Comparison of ENCODE assay signal across 10 cellular contexts in the genomic region with DNA sequence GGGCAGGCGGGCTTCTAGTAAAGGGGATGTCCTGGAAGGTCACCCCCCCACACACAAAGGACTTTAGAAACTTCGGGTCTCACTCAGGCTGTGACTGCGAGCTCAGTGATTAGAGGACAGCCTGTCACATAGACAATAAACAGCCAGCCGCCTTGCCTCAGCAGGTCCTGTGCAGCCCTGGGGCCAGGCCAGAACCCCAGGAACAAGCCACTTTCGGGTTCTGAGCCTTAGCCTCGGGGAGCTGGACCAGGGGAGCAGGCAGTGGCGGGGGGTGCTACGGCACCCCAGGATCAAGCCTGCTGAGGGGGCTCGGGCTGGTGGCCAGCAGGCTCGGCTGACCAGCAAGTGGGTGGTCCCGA. TPM values are rescaled to one million over a fixed set of nuclear protein-coding genes. Genes with fewer than 3 reads are reported as not detected.
DNase-seq lines count a peak whose midpoint lies in the region; ATAC-seq and TF ChIP-seq lines count a peak whose summit lies in the region.
"Had no signal": no experiment of that assay in that cellular context is flagged by ENCODE, and none has a peak within 500 bp of the region (broad histone marks: within the 10 kb centered on the region; RNA-seq: fewer than 3 reads in every experiment).

No MANE protein-coding gene starts in this region.

- H3K4me2 ChIP-seq in DND-41 (ENCODE audit: insufficient read depth, low read length), result peak overlapping the region; percentile 88

- H3K27ac ChIP-seq in DND-41 (ENCODE audit: low read length) (peak overlapping the region; percentile 58; the same call in 1 of the 2 replicates), coronary artery (peak overlapping the region in 1 of 2 donors; percentile 68), gastrocnemius medialis (peak overlapping the region in 3 of 4 donors; percentile 1 to 41 (median 30))

- H4K20me1 ChIP-seq in DND-41 (ENCODE audit: insufficient read depth, low read length), result peaks cover 26% of the 10 kb centered on the region

- H3K27me3 ChIP-seq in DND-41 (ENCODE audit: insufficient read depth, low read length, poor library complexity) (no peaks in the 10 kb centered on the region), kidney epithelial cell (ENCODE audit: control insufficient read depth, insufficient read depth, low read length) (peaks cover 17% of the 10 kb centered on the region), gastrocnemius medialis (peaks cover 16 to 19% (median 19%) of the 10 kb centered on the region in 3 donors)

- no peak overlapping the region for H3K27ac Mint-ChIP-seq in activated CD8-positive, alpha-beta T cell treated with anti-CD3 and anti-CD28 coated beads, Interleukin-2, amount 10 ng/mL, durations not matched to agents 7 days and 5 days
- H3K27ac Mint-ChIP-seq: activated CD8-positive, alpha-beta memory T cell treated with anti-CD3 and anti-CD28 coated beads, Interleukin-2, amount 10 ng/mL, durations not matched to agents 7 days and 5 days had no signal

- H3K4me3 Mint-ChIP-seq in activated CD8-positive, alpha-beta T cell treated with anti-CD3 and anti-CD28 coated beads, Interleukin-2, amount 10 ng/mL, durations not matched to agents 7 days and 5 days, result no peak overlapping the region
- H3K4me3 Mint-ChIP-seq: activated CD8-positive, alpha-beta memory T cell treated with anti-CD3 and anti-CD28 coated beads, Interleukin-2, amount 10 ng/mL, durations not matched to agents 7 days and 5 days had no signal

- H3K9ac ChIP-seq in DND-41 (ENCODE audit: low read depth, low read length), result peak overlapping the region; percentile 83

- peaks cover 41% of the 10 kb centered on the region for H3K27me3 Mint-ChIP-seq in activated CD8-positive, alpha-beta T cell treated with anti-CD3 and anti-CD28 coated beads, Interleukin-2, amount 10 ng/mL, durations not matched to agents 7 days and 5 days (ENCODE audit: low read depth)

- CTCF ChIA-PET in activated CD8-positive, alpha-beta T cell treated with anti-CD3 and anti-CD28 coated beads, Interleukin-2, amount 10 ng/mL, durations not matched to agents 7 days and 5 days (lab: Charles Lee), result no interaction called here

- POLR2A ChIA-PET in activated CD8-positive, alpha-beta T cell treated with anti-CD3 and anti-CD28 coated beads, Interleukin-2, amount 10 ng/mL, durations not matched to agents 7 days and 5 days (lab: Charles Lee), result no interaction called here

- DNase-seq in DND-41 (no peak), coronary artery (ENCODE audit: low spot score) (no peak), kidney epithelial cell (ENCODE audit: low read depth) (no peak), gastrocnemius medialis (no peak)
- no peak for DNase-seq in activated CD8-positive, alpha-beta T cell treated with anti-CD3 and anti-CD28 coated beads, Interleukin-2, amount 10 ng/mL, durations not matched to agents 7 days and 5 days
- DNase-seq: activated CD8-positive, alpha-beta memory T cell treated with anti-CD3 and anti-CD28 coated beads, Interleukin-2, amount 10 ng/mL, durations not matched to agents 7 days and 5 days had no signal

- H3K9me3 Mint-ChIP-seq in activated CD8-positive, alpha-beta T cell treated with anti-CD3 and anti-CD28 coated beads, Interleukin-2, amount 10 ng/mL, durations not matched to agents 7 days and 5 days (ENCODE audit: insufficient read depth), result peaks cover 21% of the 10 kb centered on the region

- H3K36me3 Mint-ChIP-seq in activated CD8-positive, alpha-beta T cell treated with anti-CD3 and anti-CD28 coated beads, Interleukin-2, amount 10 ng/mL, durations not matched to agents 7 days and 5 days (ENCODE audit: low read depth), result peaks cover 3% of the 10 kb centered on the region

- intact Hi-C loops in gastrocnemius medialis (cut with DNase I; ENCODE audit: low total_unique reads), result no loop called here

- no peak for TF ChIP-seq POLR2A in gastrocnemius medialis (IDR thresholded peaks at IDR 0.05)

- in situ Hi-C loops in gastrocnemius medialis (cut with MboI; ENCODE audit: low sequenced_read_pairs in 4 of 4), result loop anchor here in 1 of 4 donors (10.0 kb wide), 1 partner anchor 63 kb away; no protein-coding TSS in a partner anchor

- H3K79me2 ChIP-seq in DND-41 (ENCODE audit: insufficient read depth, low read length), result peaks cover 43% of the 10 kb centered on the region

- no peak overlapping the region for H2AFZ ChIP-seq in DND-41 (ENCODE audit: low read depth, low read length)

- H3K36me3 ChIP-seq in DND-41 (ENCODE audit: insufficient read depth, low read length), result no peaks in the 10 kb centered on the region; the same call in 1 of the 2 replicates
- H3K36me3 ChIP-seq in kidney epithelial cell (ENCODE audit: control insufficient read depth, insufficient read depth, low read length), result no peaks in the 10 kb centered on the region
- H3K36me3 ChIP-seq in gastrocnemius medialis, result no peaks in the 10 kb centered on the region

- H3K9me3 ChIP-seq in DND-41 (ENCODE audit: insufficient read depth, low read length, severe bottlenecking), result peaks cover 15% of the 10 kb centered on the region
- H3K9me3 ChIP-seq in gastrocnemius medialis, result peaks cover 0 to 7% (median 0%) of the 10 kb centered on the region in 3 donors

- H3K4me1 Mint-ChIP-seq in activated CD8-positive, alpha-beta T cell treated with anti-CD3 and anti-CD28 coated beads, Interleukin-2, amount 10 ng/mL, durations not matched to agents 7 days and 5 days (ENCODE audit: low read depth), result peaks cover 11% of the 10 kb centered on the region

- H3K4me3 ChIP-seq in DND-41 (ENCODE audit: low read depth in 1 of 2, low read length in 2 of 2) (peak overlapping the region; percentile 47 to 76; a peak in 3 of 4 replicates), coronary artery (peak overlapping the region; percentile 77), kidney epithelial cell (ENCODE audit: low read depth, low read length) (peak overlapping the region; percentile 51), gastrocnemius medialis (peak overlapping the region in 3 of 4 donors; percentile 43 to 50 (median 48))
- H3K4me3 ChIP-seq: K562 had no signal

- H3K4me1 ChIP-seq in DND-41 (ENCODE audit: insufficient read depth, low read length), result peaks cover 31% of the 10 kb centered on the region
- no peaks in the 10 kb centered on the region for H3K4me1 ChIP-seq in gastrocnemius medialis

- no peak for TF ChIP-seq CTCF in DND-41 (IDR thresholded peaks at IDR 0.05; ENCODE audit: borderline replicate concordance, extremely low read depth, low read length, poor library complexity, severe bottlenecking)
- no peak for TF ChIP-seq CTCF in coronary artery (IDR thresholded peaks at IDR 0.05)
- TF ChIP-seq CTCF in kidney epithelial cell (IDR thresholded peaks at IDR 0.05; ENCODE audit: insufficient read depth, low read length, poor library complexity, severe bottlenecking), result no peak
- no peak for TF ChIP-seq CTCF in gastrocnemius medialis (IDR thresholded peaks at IDR 0.05 in 4 of 5, conservative IDR thresholded peaks at IDR 0.05 in 1 of 5)

- ATAC-seq in DND-41 (ENCODE audit: insufficient read depth, low read depth), result no peak
- no peak for ATAC-seq in gastrocnemius medialis
- ATAC-seq in GM21390 (IDR thresholded peaks at IDR 0.05; ENCODE audit: unreplicated experiment), result no peak
- no peak for ATAC-seq in GM21528 (IDR thresholded peaks at IDR 0.05; ENCODE audit: low FRiP score, unreplicated experiment)
- ATAC-seq in activated CD8-positive, alpha-beta T cell treated with anti-CD3 and anti-CD28 coated beads, Interleukin-2, amount 10 ng/mL, durations not matched to agents 7 days and 5 days, result no peak
- no peak for ATAC-seq in GM21786 (IDR thresholded peaks at IDR 0.05; ENCODE audit: unreplicated experiment)
- ATAC-seq: activated CD8-positive, alpha-beta memory T cell treated with anti-CD3 and anti-CD28 coated beads, Interleukin-2, amount 10 ng/mL, durations not matched to agents 7 days and 5 days; K562 had no signal

RNA-seq across cellular contexts. Expression of gene GAS7, which starts 1.1 kb away (rescaled TPM):
- total RNA-seq in kidney epithelial cell (3.4 and 3.6 TPM in 2 replicates), gastrocnemius medialis (1 to 10 TPM; 5.8 to 7.1 (median 6.1) TPM)
- 1 to 10 TPM in 1 of 2 experiments, under 1 TPM in 1; 0.61 to 1.6 TPM for total RNA-seq in activated CD8-positive, alpha-beta T cell treated with anti-CD3 and anti-CD28 coated beads, Interleukin-2, amount 10 ng/mL, durations not matched to agents 7 days and 5 days
